ENCODE assay signal across 19 cellular contexts in the genomic region with DNA sequence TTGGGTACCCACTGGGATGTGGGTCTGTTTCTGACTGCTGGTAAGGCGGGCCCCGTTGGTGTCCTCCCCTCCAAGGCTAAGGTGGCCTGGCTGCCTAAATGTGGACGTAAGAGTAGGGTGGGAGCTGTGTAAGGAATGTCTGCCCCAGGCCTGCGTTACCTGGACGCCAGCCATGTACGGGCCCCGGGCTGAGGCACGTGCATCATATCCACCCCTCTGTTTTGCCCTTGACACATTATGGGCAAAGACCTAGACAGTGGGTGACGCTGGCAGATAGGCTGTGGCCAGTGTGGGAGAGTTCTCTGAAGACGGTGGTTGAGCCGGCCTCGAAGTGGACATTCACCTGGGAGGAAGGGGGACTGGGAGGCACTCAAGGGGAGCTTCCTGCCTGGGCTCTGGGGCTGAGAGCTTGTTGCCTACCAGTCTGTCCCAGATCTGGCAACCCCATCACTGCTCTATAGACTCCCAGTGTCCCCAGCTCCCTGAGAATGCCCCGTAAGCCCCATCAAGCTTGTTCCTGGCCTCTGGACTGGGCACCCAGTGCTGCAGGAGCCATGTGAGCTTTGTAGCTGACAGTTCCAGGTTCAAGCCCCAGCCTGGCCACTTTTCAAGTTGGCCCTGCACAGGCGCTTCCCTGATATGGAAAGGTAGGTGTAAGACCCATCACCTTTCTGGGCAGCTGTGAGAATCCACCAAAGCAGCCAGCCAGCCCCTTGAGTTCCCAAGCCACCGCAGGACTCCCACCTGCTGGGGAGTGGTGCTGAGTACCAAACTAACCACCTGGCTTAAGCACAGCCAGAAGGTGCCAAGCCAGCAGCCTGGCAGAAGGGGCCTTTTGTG. TPM values are rescaled to one million over a fixed set of nuclear protein-coding genes. Genes with fewer than 3 reads are reported as not detected.
DNase-seq lines count a peak whose midpoint lies in the region; ATAC-seq, FAIRE-seq and TF ChIP-seq lines count a peak whose summit lies in the region.
"Had no signal": no experiment of that assay in that cellular context is flagged by ENCODE, and none has a peak within 500 bp of the region (broad histone marks: within the 10 kb centered on the region; RNA-seq: fewer than 3 reads in every experiment).

No MANE protein-coding gene starts in this region.

- POLR2A ChIA-PET in HCT116 (lab: Charles Lee) = interaction anchor here (2.4 kb wide), 1 partner anchor 17 kb away, joined by 10 read pairs; a partner anchor contains a TSS

- H3K4me3 ChIP-seq in HCT116 (replicated peaks in 1 of 2; ENCODE audit: low read depth in 1 of 2, low read length in 2 of 2) (no peak overlapping the region), pancreas (no peak overlapping the region)
- H3K4me3 ChIP-seq: uterus had no signal

- H3K4me1 ChIP-seq in HCT116 (ENCODE audit: control insufficient read depth in 1 of 2, insufficient read depth in 2 of 2, low read length in 2 of 2) = peaks cover 4 to 37% of the 10 kb centered on the region in 2 experiments
- H3K4me1 ChIP-seq in pancreas = peaks cover 4 to 12% (median 7%) of the 10 kb centered on the region in 3 donors

- H3K4me2 ChIP-seq in HCT116 (ENCODE audit: low read length) = no peak overlapping the region

- H3K79me2 ChIP-seq in HCT116 (ENCODE audit: insufficient read depth, low read length) = peaks cover 48% of the 10 kb centered on the region

- DNase-seq in activated T-cell treated with anti-CD3 and anti-CD28 coated beads, Interleukin-2, amount 50 U/mL, for 72 hours = no peak
- no peak for DNase-seq in activated T-cell treated with anti-CD3 and anti-CD28 coated beads, Interleukin-2, amount 50 U/mL, for 4 hours
- no peak for DNase-seq in HCT116 (ENCODE audit: low read depth, low spot score)
- no peak for DNase-seq in activated naive CD8-positive, alpha-beta T cell treated with anti-CD3 and anti-CD28 coated beads, Interleukin-2, amount 50 U/mL, for 24 hours
- peak in 5 of 6 donors; percentile 3 to 51 (median 26) for DNase-seq in pancreas
- DNase-seq in sciatic nerve (ENCODE audit: low spot score) = no peak
- no peak for DNase-seq in cerebellar nuclear complex (lab: John Stamatoyannopoulos, UW)
- DNase-seq in OCI-M1 (lab: John Stamatoyannopoulos, UW) = no peak
- DNase-seq: activated CD4-positive, CD25-positive, alpha-beta regulatory T cell; NCI-H1417 treated with DMSO at 0.1 percent for 48 hours; NK-92 treated with Interleukin-12 subunit alpha and Interleukin-12 subunit beta, amount 100 ng/mL, for 24 hours; stimulated activated naive CD4-positive, alpha-beta T cell treated with Interleukin-2 at 50 U/mL for 16 hours; T-helper 1 cell; uterus had no signal

- CTCF ChIA-PET in HCT116 (lab: Charles Lee) = interaction anchor here (1.3 to 5.2 kb wide), 2 partner anchors 12 to 39 kb away, joined by 5 to 24 read pairs; no protein-coding TSS in a partner anchor

- TF ChIP-seq RAD21 in HCT116 (IDR thresholded peaks at IDR 0.05; ENCODE audit: low read depth) = no peak

- H3K9me3 ChIP-seq in HCT116 (ENCODE audit: control insufficient read depth in 1 of 2, insufficient read depth in 1 of 2, low read depth in 1 of 2, low read length in 2 of 2) (no peaks in the 10 kb centered on the region), pancreas (no peaks in the 10 kb centered on the region)
- H3K9me3 ChIP-seq: uterus had no signal

- no peak for FAIRE-seq in pancreas (lab: Jason Lieb, UNC)

- no peak for ATAC-seq in activated T-cell treated with anti-CD3 and anti-CD28 coated beads, Interleukin-2, amount 50 U/mL, for 72 hours (replicated peaks in 1 of 2)
- no peak for ATAC-seq in activated T-cell treated with anti-CD3 and anti-CD28 coated beads, Interleukin-2, amount 50 U/mL, for 4 hours
- no peak for ATAC-seq in HCT116
- no peak for ATAC-seq in activated naive CD8-positive, alpha-beta T cell treated with anti-CD3 and anti-CD28 coated beads, Interleukin-2, amount 50 U/mL, for 24 hours
- ATAC-seq in pancreas = no peak
- no peak for ATAC-seq in sciatic nerve
- ATAC-seq: esophagus mucosa had no signal

- no peaks in the 10 kb centered on the region for H3K9me3 Mint-ChIP-seq in activated T-cell treated with anti-CD3 and anti-CD28 coated beads, Interleukin-2, amount 50 U/mL, for 72 hours
- H3K9me3 Mint-ChIP-seq in activated T-cell treated with anti-CD3 and anti-CD28 coated beads, Interleukin-2, amount 50 U/mL, for 4 hours = no peaks in the 10 kb centered on the region
- no peaks in the 10 kb centered on the region for H3K9me3 Mint-ChIP-seq in activated naive CD8-positive, alpha-beta T cell treated with anti-CD3 and anti-CD28 coated beads, Interleukin-2, amount 50 U/mL, for 24 hours
- H3K9me3 Mint-ChIP-seq: dendritic cell treated with granulocyte-macrophage colony-stimulating factor and Interleukin-4, amounts not matched to agents 40 ng/mL and 50 ng/mL, for 4 days had no signal

- H2AFZ ChIP-seq in HCT116 (ENCODE audit: low read depth, low read length, poor library complexity, severe bottlenecking) = no peak overlapping the region

- H3K27me3 Mint-ChIP-seq in activated T-cell treated with anti-CD3 and anti-CD28 coated beads, Interleukin-2, amount 50 U/mL, for 72 hours (ENCODE audit: low read depth) = no peaks in the 10 kb centered on the region
- no peaks in the 10 kb centered on the region for H3K27me3 Mint-ChIP-seq in activated T-cell treated with anti-CD3 and anti-CD28 coated beads, Interleukin-2, amount 50 U/mL, for 4 hours (ENCODE audit: low read depth)
- H3K27me3 Mint-ChIP-seq in activated naive CD8-positive, alpha-beta T cell treated with anti-CD3 and anti-CD28 coated beads, Interleukin-2, amount 50 U/mL, for 24 hours = no peaks in the 10 kb centered on the region

- no peaks in the 10 kb centered on the region for H3K9me2 ChIP-seq in HCT116 (ENCODE audit: insufficient read depth)

- H3K36me3 ChIP-seq in HCT116 (ENCODE audit: control insufficient read depth in 1 of 2, insufficient read depth in 2 of 2, low read length in 2 of 2) = peaks cover 0 to 23% of the 10 kb centered on the region in 2 experiments; a peak in 2 of 4 replicates
- no peaks in the 10 kb centered on the region for H3K36me3 ChIP-seq in pancreas
- H3K36me3 ChIP-seq: uterus had no signal

- H3K4me3 Mint-ChIP-seq in activated T-cell treated with anti-CD3 and anti-CD28 coated beads, Interleukin-2, amount 50 U/mL, for 72 hours = peak overlapping the region; percentile 81 to 95
- H3K4me3 Mint-ChIP-seq in activated T-cell treated with anti-CD3 and anti-CD28 coated beads, Interleukin-2, amount 50 U/mL, for 4 hours = no peak overlapping the region
- H3K4me3 Mint-ChIP-seq in activated naive CD8-positive, alpha-beta T cell treated with anti-CD3 and anti-CD28 coated beads, Interleukin-2, amount 50 U/mL, for 24 hours = no peak overlapping the region
- H3K4me3 Mint-ChIP-seq: dendritic cell treated with granulocyte-macrophage colony-stimulating factor and Interleukin-4, amounts not matched to agents 40 ng/mL and 50 ng/mL, for 4 days had no signal

- BruUV-seq in HCT116 (replicated peaks; lab: Mats Ljungman, UMichigan) = no TSS peak

- H3K27ac ChIP-seq in HCT116 (ENCODE audit: low read depth, low read length) = peak overlapping the region; percentile 40; the same call in 1 of the 2 replicates
- H3K27ac ChIP-seq in pancreas = no peak overlapping the region
- H3K27ac ChIP-seq: HL-60, uterus had no signal

- no peak for TF ChIP-seq POLR2A in HCT116 (IDR thresholded peaks at IDR 0.05; ENCODE audit: borderline replicate concordance, extremely low read depth, insufficient read depth, insufficient read length)

- no peak overlapping the region for H3K9ac ChIP-seq in HCT116 (ENCODE audit: low read length)

- peaks cover 3% of the 10 kb centered on the region; the same call in 1 of the 2 replicates for H4K20me1 ChIP-seq in HCT116 (ENCODE audit: insufficient read depth)

- peak overlapping the region; percentile 63 for H3K27ac Mint-ChIP-seq in activated T-cell treated with anti-CD3 and anti-CD28 coated beads, Interleukin-2, amount 50 U/mL, for 72 hours
- peak overlapping the region; percentile 18 for H3K27ac Mint-ChIP-seq in activated naive CD8-positive, alpha-beta T cell treated with anti-CD3 and anti-CD28 coated beads, Interleukin-2, amount 50 U/mL, for 24 hours
- H3K27ac Mint-ChIP-seq: dendritic cell treated with granulocyte-macrophage colony-stimulating factor and Interleukin-4, amounts not matched to agents 40 ng/mL and 50 ng/mL, for 4 days had no signal

- no peaks in the 10 kb centered on the region for H3K27me3 ChIP-seq in HCT116 (ENCODE audit: insufficient read depth, low read length)
- no peaks in the 10 kb centered on the region for H3K27me3 ChIP-seq in pancreas
- H3K27me3 ChIP-seq: uterus had no signal

- TF ChIP-seq CTCF in HCT116 (IDR thresholded peaks at IDR 0.05 in 2 of 3, conservative IDR thresholded peaks at IDR 0.05 in 1 of 3; ENCODE audit: borderline replicate concordance in 1 of 3, insufficient read depth in 1 of 3, low read depth in 2 of 3, low read length in 2 of 3) = no peak
- no peak for TF ChIP-seq CTCF in pancreas (IDR thresholded peaks at IDR 0.05)

- H3K36me3 Mint-ChIP-seq in activated T-cell treated with anti-CD3 and anti-CD28 coated beads, Interleukin-2, amount 50 U/mL, for 72 hours (ENCODE audit: insufficient read depth in 2 of 2) = peaks cover 5 to 7% of the 10 kb centered on the region in 2 donors
- H3K36me3 Mint-ChIP-seq in activated T-cell treated with anti-CD3 and anti-CD28 coated beads, Interleukin-2, amount 50 U/mL, for 4 hours (ENCODE audit: insufficient read depth) = peaks cover 18% of the 10 kb centered on the region
- peaks cover 20% of the 10 kb centered on the region for H3K36me3 Mint-ChIP-seq in activated naive CD8-positive, alpha-beta T cell treated with anti-CD3 and anti-CD28 coated beads, Interleukin-2, amount 50 U/mL, for 24 hours (ENCODE audit: low read depth)

- peaks cover 67% of the 10 kb centered on the region for H3K4me1 Mint-ChIP-seq in activated T-cell treated with anti-CD3 and anti-CD28 coated beads, Interleukin-2, amount 50 U/mL, for 72 hours (ENCODE audit: low read depth)
- peaks cover 62% of the 10 kb centered on the region for H3K4me1 Mint-ChIP-seq in activated T-cell treated with anti-CD3 and anti-CD28 coated beads, Interleukin-2, amount 50 U/mL, for 4 hours (ENCODE audit: low read depth)
- peaks cover 66% of the 10 kb centered on the region for H3K4me1 Mint-ChIP-seq in activated naive CD8-positive, alpha-beta T cell treated with anti-CD3 and anti-CD28 coated beads, Interleukin-2, amount 50 U/mL, for 24 hours

- RAD21 ChIA-PET in HCT116 (lab: Charles Lee; ENCODE audit: low non-redundant PET in 1 of 2, low total read pairs in 2 of 2, uncharacterized antibody in 2 of 2, unreplicated experiment in 2 of 2) = no interaction called here

- WGBS in pancreas, 2 donors = 70 to 83% methylated on average over 15 of the region's 15 CpGs

- intact Hi-C loops in HCT116 (cut with micrococcal nuclease) (no loop called here), pancreas (cut with DNase I) (no loop called here), sciatic nerve (cut with DNase I) (no loop called here)

RNA-seq across cellular contexts. Expression of a gene that starts 3.2 kb away (rescaled TPM):
- total RNA-seq in activated T-cell treated with anti-CD3 and anti-CD28 coated beads, Interleukin-2, amount 50 U/mL, for 72 hours = 10 to 100 TPM; 12.1 to 16.0 TPM
- total RNA-seq in activated T-cell treated with anti-CD3 and anti-CD28 coated beads, Interleukin-2, amount 50 U/mL, for 4 hours = 10 to 100 TPM; 11.7 to 19.8 (median 14.2) TPM
- total RNA-seq in HCT116 (2021; ENCODE audit: unreplicated experiment) = 39.9 TPM
- 28.9 and 29.4 TPM in 2 replicates for polyA plus RNA-seq in HCT116 (2012)
- 1 to 10 TPM; 1.7 to 3.5 (median 2.5) TPM for total RNA-seq in pancreas
- 1 to 10 TPM; 2.8 to 3.2 TPM for polyA plus RNA-seq in pancreas
- total RNA-seq in sciatic nerve = 8.2 TPM

RNA-seq across cellular contexts. Expression of a gene that starts 16.9 kb away (rescaled TPM):
- 100 to 1,000 TPM; 133 to 135 TPM for total RNA-seq in activated T-cell treated with anti-CD3 and anti-CD28 coated beads, Interleukin-2, amount 50 U/mL, for 72 hours
- total RNA-seq in activated T-cell treated with anti-CD3 and anti-CD28 coated beads, Interleukin-2, amount 50 U/mL, for 4 hours = 100 to 1,000 TPM; 140 to 163 (median 158) TPM
- total RNA-seq in HCT116 (2021; ENCODE audit: unreplicated experiment) = 89.3 TPM
- 88.3 and 90.2 TPM in 2 replicates for polyA plus RNA-seq in HCT116 (2012)
- 10 to 100 TPM; 10.6 to 14.5 (median 12.3) TPM for total RNA-seq in pancreas
- polyA plus RNA-seq in pancreas = 1 to 10 TPM; 7.2 to 7.6 TPM
- total RNA-seq in sciatic nerve = 25.0 TPM

RNA-seq across cellular contexts. Expression of a gene that starts 30.1 kb away (rescaled TPM):
- 10 to 100 TPM; 69.5 to 98.8 TPM for total RNA-seq in activated T-cell treated with anti-CD3 and anti-CD28 coated beads, Interleukin-2, amount 50 U/mL, for 72 hours
- total RNA-seq in activated T-cell treated with anti-CD3 and anti-CD28 coated beads, Interleukin-2, amount 50 U/mL, for 4 hours = 10 to 100 TPM; 16.6 to 48.5 (median 21.6) TPM
- total RNA-seq in HCT116 (2021; ENCODE audit: unreplicated experiment) = 144 TPM
- polyA plus RNA-seq in HCT116 (2012) = 110 and 117 TPM in 2 replicates
- 10 to 100 TPM; 10.2 to 38.2 (median 15.7) TPM for total RNA-seq in pancreas
- polyA plus RNA-seq in pancreas = 10 to 100 TPM; 17.1 to 29.2 TPM
- total RNA-seq in sciatic nerve = 63.5 TPM

RNA-seq across cellular contexts. Expression of a gene that starts 34.0 kb away (rescaled TPM):
- 1 to 10 TPM; 6.5 to 6.7 TPM for total RNA-seq in activated T-cell treated with anti-CD3 and anti-CD28 coated beads, Interleukin-2, amount 50 U/mL, for 72 hours
- 1 to 10 TPM; 1.7 to 5.7 (median 3.1) TPM for total RNA-seq in activated T-cell treated with anti-CD3 and anti-CD28 coated beads, Interleukin-2, amount 50 U/mL, for 4 hours
- 30.0 TPM for total RNA-seq in HCT116 (2021; ENCODE audit: unreplicated experiment)
- 46.8 and 58.1 TPM in 2 replicates for polyA plus RNA-seq in HCT116 (2012)
- 1 to 10 TPM in 5 of 6 donors, under 1 TPM in 1; 0.83 to 2.6 (median 1.8) TPM for total RNA-seq in pancreas
- polyA plus RNA-seq in pancreas = 1 to 10 TPM; 1.1 to 2.2 TPM
- 0.49 TPM for total RNA-seq in sciatic nerve
- total RNA-seq: skeletal muscle tissue had no signal

RNA-seq across cellular contexts. Expression of a gene that starts 42.9 kb away (rescaled TPM):
- total RNA-seq in activated T-cell treated with anti-CD3 and anti-CD28 coated beads, Interleukin-2, amount 50 U/mL, for 72 hours = not detected
- total RNA-seq in activated T-cell treated with anti-CD3 and anti-CD28 coated beads, Interleukin-2, amount 50 U/mL, for 4 hours = not detected
- total RNA-seq in HCT116 (2021; ENCODE audit: unreplicated experiment) = not detected
- polyA plus RNA-seq in HCT116 (2012) = not detected in 2 replicates
- total RNA-seq in pancreas = not detected
- not detected for polyA plus RNA-seq in pancreas
- not detected for total RNA-seq in sciatic nerve
- total RNA-seq: esophagus mucosa, glomerular endothelial cell, skeletal muscle tissue, uterus had no signal

Comparison
In these comparisons a context has a peak if more than half of its experiments do, and no peak if none do; other contexts are left out.
1. H3K4me3 Mint-ChIP-seq: peak in activated T-cell treated with anti-CD3 and anti-CD28 coated beads, Interleukin-2, amount 50 U/mL, for 72 hours (2 of 2); none in activated T-cell treated with anti-CD3 and anti-CD28 coated beads, Interleukin-2, amount 50 U/mL, for 4 hours (single experiment) and activated naive CD8-positive, alpha-beta T cell treated with anti-CD3 and anti-CD28 coated beads, Interleukin-2, amount 50 U/mL, for 24 hours (single experiment).
2. DNase-seq: peak in pancreas (5 of 6); none in activated T-cell treated with anti-CD3 and anti-CD28 coated beads, Interleukin-2, amount 50 U/mL, for 72 hours (0 of 2), activated T-cell treated with anti-CD3 and anti-CD28 coated beads, Interleukin-2, amount 50 U/mL, for 4 hours (single experiment), HCT116 (single experiment), activated naive CD8-positive, alpha-beta T cell treated with anti-CD3 and anti-CD28 coated beads, Interleukin-2, amount 50 U/mL, for 24 hours (single experiment), sciatic nerve (single experiment), cerebellar nuclear complex (0 of 2) and OCI-M1 (single experiment).